In the genomic region with DNA sequence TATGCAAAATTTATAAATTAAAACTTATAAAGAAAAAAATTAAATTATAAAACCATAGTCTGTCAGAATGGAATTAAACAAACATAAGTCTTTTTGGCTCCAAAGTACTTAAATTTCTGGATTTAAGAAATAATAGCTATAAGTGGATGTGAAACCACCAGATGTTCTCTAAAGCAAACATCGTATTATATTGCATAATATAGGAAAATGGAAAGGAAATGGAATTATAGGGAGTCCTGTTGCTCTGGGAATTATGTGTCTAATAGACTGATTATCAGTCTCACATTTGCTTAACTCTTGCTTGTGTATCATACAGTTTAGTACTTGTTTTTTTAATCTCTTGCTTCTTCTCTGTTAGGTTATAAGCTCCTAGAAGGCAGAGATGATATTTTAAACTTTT, we compare ENCODE assay signal across 9 cellular contexts.
"Had no signal": no experiment of that assay in that cellular context is flagged by ENCODE, and none has a peak within 500 bp of the region (broad histone marks: within the 10 kb centered on the region; RNA-seq: fewer than 3 reads in every experiment).

No MANE protein-coding gene starts in this region.

- H3K9ac ChIP-seq: GM23248 had no signal

- H3K27ac ChIP-seq: GM23248 had no signal

- ATAC-seq: HCT116, K562 had no signal

- H3K4me3 ChIP-seq: GM23248, HAP-1, K562 had no signal

- H3K36me3 ChIP-seq: HAP-1 had no signal

- DNase-seq: GM23248, GOT3, H7, HFFc6, IMR-90, KG1 had no signal

- H3K4me1 ChIP-seq: HAP-1 had no signal

- H3K9me3 ChIP-seq: HAP-1 had no signal
